Comparison of ENCODE assay signal across 11 cellular contexts in genomic region chr2:24343225-24343882, GRCh38. TPM values are rescaled to one million over a fixed set of nuclear protein-coding genes. Genes with fewer than 3 reads are reported as not detected.
DNase-seq lines count a peak whose midpoint lies in the region; ATAC-seq, FAIRE-seq and TF ChIP-seq lines count a peak whose summit lies in the region.
"Had no signal": no experiment of that assay in that cellular context is flagged by ENCODE, and none has a peak within 500 bp of the region (broad histone marks: within the 10 kb centered on the region; RNA-seq: fewer than 3 reads in every experiment).

No MANE protein-coding gene starts in this region.

- H3K4me3 Mint-ChIP-seq in naive B cell, result peak overlapping the region; percentile 29 to 88 (median 75)

- H3K4me1 Mint-ChIP-seq in naive B cell, result peaks cover 64 to 92% (median 74%) of the 10 kb centered on the region in 3 donors

- H3K9me3 Mint-ChIP-seq in naive B cell, result no peaks in the 10 kb centered on the region

- H3K27me3 Mint-ChIP-seq in naive B cell, result no peaks in the 10 kb centered on the region

- no peaks in the 10 kb centered on the region for H3K36me3 Mint-ChIP-seq in naive B cell

- TF ChIP-seq POLR2A in H54 (IDR thresholded peaks at IDR 0.05; ENCODE audit: low read depth, low read length), result no peak

- peak; percentile 15 for FAIRE-seq in H54 (lab: Jason Lieb, UNC)
- FAIRE-seq: HepG2 had no signal

- ATAC-seq in HG03520 (IDR thresholded peaks at IDR 0.05; ENCODE audit: unreplicated experiment) (peak; percentile 57), naive B cell (ENCODE audit: low read depth in 2 of 2) (peak; percentile 68 to 73), GM18519 (IDR thresholded peaks at IDR 0.05; ENCODE audit: low FRiP score, unreplicated experiment) (no peak), GM19467 (IDR thresholded peaks at IDR 0.05; ENCODE audit: unreplicated experiment) (no peak)
- ATAC-seq: HepG2 had no signal

- DNase-seq in NOMO-1 treated with DMSO at 0.1 percent for 48 hours (lab: John Stamatoyannopoulos, UW; ENCODE audit: unreplicated experiment), result peak; percentile 32
- no peak for DNase-seq in NOMO-1 treated with dmso at 0.1 percent for 144 hours (lab: John Stamatoyannopoulos, UW; ENCODE audit: unreplicated experiment)
- DNase-seq in H54 (ENCODE audit: insufficient read length, low spot score), result no peak
- DNase-seq in naive B cell, result no peak
- DNase-seq in DMS53 treated with DMSO at 0.1 percent for 48 hours (lab: John Stamatoyannopoulos, UW; ENCODE audit: unreplicated experiment), result no peak
- DNase-seq: NCI-H2171, SHP77 had no signal

- H3K27ac Mint-ChIP-seq in naive B cell, result peak overlapping the region; percentile 48 to 92 (median 82)

RNA-seq across cellular contexts. Expression of gene ITSN2, which starts 17.0 kb away (rescaled TPM):
- polyA plus RNA-seq in naive B cell (ENCODE audit: low read depth in 6 of 6), result 100 to 1,000 TPM in 4 of 6 donors, 10 to 100 TPM in 2; 57.8 to 163 (median 113) TPM

Comparison
In these comparisons a context has a peak if more than half of its experiments do, and no peak if none do; other contexts are left out.
1. ATAC-seq: peak in HG03520 (single experiment) and naive B cell (2 of 2); none in GM18519 (single experiment) and GM19467 (single experiment).